In the genomic region with DNA sequence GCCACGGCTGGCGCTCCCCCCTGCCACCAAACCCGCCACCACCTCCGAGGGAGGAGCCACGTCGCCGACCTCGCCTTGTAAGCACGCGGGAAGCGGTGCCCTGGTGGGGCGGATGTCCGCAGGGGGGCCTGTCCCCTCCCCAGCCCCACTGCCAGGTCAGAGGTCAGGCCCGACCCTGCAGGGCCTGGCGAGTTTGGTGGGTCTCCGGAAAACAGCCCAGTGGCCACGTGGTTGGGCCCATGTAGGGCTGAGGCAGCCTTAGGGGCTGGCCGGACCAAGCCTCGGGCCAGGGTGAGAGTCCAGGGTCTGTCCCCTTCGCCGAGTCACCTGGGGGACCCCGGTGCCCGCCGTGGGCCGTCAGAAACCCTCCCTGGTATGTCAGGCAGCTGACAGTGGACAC, we compare ENCODE assay signal across 1 cellular context.
TF ChIP-seq lines count a peak whose summit lies in the region.

No MANE protein-coding gene starts in this region.

TF ChIP-seq in A549, 52 proteins besides CTCF, POLR2A, EP300 and RAD21 (continued from another document):
- TF ChIP-seq MAZ (IDR thresholded peaks at IDR 0.05; ENCODE audit: borderline replicate concordance, low read depth, low read length) (no peak), KDM1A (IDR thresholded peaks at IDR 0.05; ENCODE audit: low read depth) (no peak), NPAS2 (CRISPR knock-in tag; IDR thresholded peaks at IDR 0.05; ENCODE audit: borderline replicate concordance) (no peak), HES2 (IDR thresholded peaks at IDR 0.05) (no peak)
TF ChIP-seq in A549: peak in this region for 0.
